Comparison of ENCODE assay signal across 8 cellular contexts in the genomic region with DNA sequence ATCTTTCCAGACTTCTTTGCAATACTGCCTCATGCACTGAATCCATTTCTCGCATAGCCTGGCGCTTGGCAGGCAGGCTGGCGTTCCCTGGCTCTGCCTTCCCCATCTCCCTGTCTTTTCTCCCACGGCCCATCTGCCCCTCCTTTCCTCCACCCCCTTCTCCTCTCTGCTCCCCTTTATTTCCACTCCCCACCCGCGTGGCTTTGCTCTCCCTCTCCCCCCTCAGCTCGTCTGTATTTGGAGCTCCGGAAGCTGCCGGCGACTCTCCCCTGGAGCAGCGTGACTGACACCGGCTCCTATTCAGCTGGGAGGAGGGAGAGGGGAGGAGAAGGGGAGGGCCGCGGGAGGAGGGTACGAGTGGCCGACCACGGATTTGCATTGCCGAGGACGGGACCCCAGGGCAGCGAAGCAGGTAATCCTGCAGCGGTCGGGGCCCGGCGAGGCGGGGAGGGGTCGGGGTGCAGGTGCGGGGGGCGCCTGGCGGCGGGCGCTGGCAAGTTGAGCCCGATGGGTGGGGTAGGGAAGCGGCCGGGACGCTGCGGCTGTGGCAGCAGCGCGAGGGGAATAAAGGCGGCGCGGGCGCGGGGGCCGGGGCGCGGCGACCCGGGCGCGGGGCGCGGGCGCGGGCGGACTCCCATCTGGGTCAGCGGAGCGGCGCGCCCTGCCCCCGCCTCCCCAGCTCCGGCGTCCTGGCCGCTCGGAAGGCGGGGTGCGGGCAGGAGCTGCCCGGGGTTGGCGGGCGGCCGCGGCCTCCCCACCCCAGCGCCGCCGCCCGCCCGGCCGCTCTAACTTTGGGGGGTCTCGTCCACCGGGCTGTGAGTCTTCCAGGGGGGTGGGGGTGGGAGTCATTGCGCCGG. TPM values are rescaled to one million over a fixed set of nuclear protein-coding genes. Genes with fewer than 3 reads are reported as not detected.
A peak's percentile ranks its signal among the peaks of the same experiment; 100 is the strongest.
DNase-seq lines count a peak whose midpoint lies in the region; ATAC-seq, FAIRE-seq and TF ChIP-seq lines count a peak whose summit lies in the region.

A gene with protein sequence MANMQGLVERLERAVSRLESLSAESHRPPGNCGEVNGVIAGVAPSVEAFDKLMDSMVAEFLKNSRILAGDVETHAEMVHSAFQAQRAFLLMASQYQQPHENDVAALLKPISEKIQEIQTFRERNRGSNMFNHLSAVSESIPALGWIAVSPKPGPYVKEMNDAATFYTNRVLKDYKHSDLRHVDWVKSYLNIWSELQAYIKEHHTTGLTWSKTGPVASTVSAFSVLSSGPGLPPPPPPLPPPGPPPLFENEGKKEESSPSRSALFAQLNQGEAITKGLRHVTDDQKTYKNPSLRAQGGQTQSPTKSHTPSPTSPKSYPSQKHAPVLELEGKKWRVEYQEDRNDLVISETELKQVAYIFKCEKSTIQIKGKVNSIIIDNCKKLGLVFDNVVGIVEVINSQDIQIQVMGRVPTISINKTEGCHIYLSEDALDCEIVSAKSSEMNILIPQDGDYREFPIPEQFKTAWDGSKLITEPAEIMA (plus strand): TSS at position 261 of the 857 bp plus-strand sequence. CDS start 27,961 bp downstream, outside the sequence.

- H4K5ac ChIP-seq in H9 (ENCODE audit: insufficient read length, low read depth, low read length), result no peak within 1 kb of the TSS

- no peak for FAIRE-seq in RCC 7860 (lab: Jason Lieb, UNC)

- DNase-seq in AG04449 (ENCODE audit: low read depth, low spot score) (no peak), H9 (peak; percentile 86), RCC 7860 (ENCODE audit: low spot score) (peak; percentile 58), kidney tubule cell (ENCODE audit: low spot score) (peak; percentile 79), smooth muscle cell (lab: John Stamatoyannopoulos, UW; ENCODE audit: unreplicated experiment) (peak; percentile 26)
- DNase-seq in activated CD4-positive, CD25-positive, alpha-beta regulatory T cell treated with anti-CD3 and anti-CD28 coated beads, Interleukin-2, amount 50 U/mL, for 72 hours, result no peak

- peak within 1 kb of the TSS; percentile 99 for H3K27ac Mint-ChIP-seq in H9
- H3K27ac Mint-ChIP-seq in dendritic cell treated with granulocyte-macrophage colony-stimulating factor and Interleukin-4, amounts not matched to agents 40 ng/mL and 50 ng/mL, for 4 days, result no peak within 1 kb of the TSS

- H3K27ac ChIP-seq in H9 (ENCODE audit: insufficient read length, low read depth, low read length), result peak within 1 kb of the TSS; percentile 44
- H3K27ac ChIP-seq in smooth muscle cell (ENCODE audit: low read depth), result peak within 1 kb of the TSS; percentile 73

- H3K56ac ChIP-seq in H9 (ENCODE audit: insufficient read length, low read depth, low read length), result no peak within 1 kb of the TSS

- peak within 1 kb of the TSS; percentile 99 for H3K4me2 ChIP-seq in H9 (ENCODE audit: insufficient read depth, insufficient read length, low read length)
- peak within 1 kb of the TSS; percentile 90 for H3K4me2 ChIP-seq in smooth muscle cell

- H2BK20ac ChIP-seq in H9 (ENCODE audit: low read depth, low read length, poor library complexity, severe bottlenecking), result no peak within 1 kb of the TSS

- peak within 1 kb of the TSS; percentile 80 for H2BK5ac ChIP-seq in H9 (ENCODE audit: insufficient read length, low read length)

- POLR2A ChIA-PET in AG04449 (lab: Yijun Ruan, JAX), result interaction anchor here (0.6 to 2.5 kb wide), 8 partner anchors 24 to 186 kb away, joined by 3 to 11 read pairs (median 4); a partner anchor contains a TSS

- no peak within 1 kb of the TSS for H3T11ph ChIP-seq in H9 (ENCODE audit: low read length)

- WGBS in H9 (ENCODE audit: extremely low coverage, insufficient read length, low lambda C conversion rate), result no CpG with 5 or more reads among the region's 81 CpGs
- 2% methylated on average over 12 of the region's 81 CpGs for WGBS in smooth muscle cell (ENCODE audit: low lambda C conversion rate)

- peaks cover 15 to 20% of the 10 kb centered on the region in 2 experiments for H3K4me1 Mint-ChIP-seq in H9
- peaks cover 10% of the 10 kb centered on the region for H3K4me1 Mint-ChIP-seq in dendritic cell treated with granulocyte-macrophage colony-stimulating factor and Interleukin-4, amounts not matched to agents 40 ng/mL and 50 ng/mL, for 4 days (ENCODE audit: low read depth)

- H3K79me2 ChIP-seq in H9 (ENCODE audit: insufficient read depth, low read length), result no peaks in the 10 kb centered on the region; the same call in 1 of the 2 replicates
- H3K79me2 ChIP-seq in smooth muscle cell (ENCODE audit: low read depth), result peaks cover 29% of the 10 kb centered on the region

- H3K27me3 Mint-ChIP-seq in H9 (ENCODE audit: low read depth), result peaks cover 9% of the 10 kb centered on the region
- H3K27me3 Mint-ChIP-seq in dendritic cell treated with granulocyte-macrophage colony-stimulating factor and Interleukin-4, amounts not matched to agents 40 ng/mL and 50 ng/mL, for 4 days, result peaks cover 46% of the 10 kb centered on the region

- CTCF ChIA-PET in AG04449 (lab: Yijun Ruan, JAX), result interaction anchor here (1.0 to 1.3 kb wide), 3 partner anchors 11 to 191 kb away, joined by 3 read pairs; no protein-coding TSS in a partner anchor

- peaks cover 11 to 20% (median 15%) of the 10 kb centered on the region in 3 experiments for H3K36me3 Mint-ChIP-seq in H9 (ENCODE audit: insufficient read depth in 1 of 3, low read depth in 3 of 3)
- no peaks in the 10 kb centered on the region for H3K36me3 Mint-ChIP-seq in dendritic cell treated with granulocyte-macrophage colony-stimulating factor and Interleukin-4, amounts not matched to agents 40 ng/mL and 50 ng/mL, for 4 days (ENCODE audit: low read depth)

- H2BK15ac ChIP-seq in H9 (ENCODE audit: low read depth, low read length), result no peak within 1 kb of the TSS

- H3K27me3 ChIP-seq in H9 (ENCODE audit: insufficient read depth, low read length), result no peaks in the 10 kb centered on the region; the same call in 1 of the 2 replicates
- H3K27me3 ChIP-seq in smooth muscle cell (ENCODE audit: low read depth), result no peaks in the 10 kb centered on the region

- H3K4me1 ChIP-seq in H9 (ENCODE audit: insufficient read depth, low read length), result no peaks in the 10 kb centered on the region; the same call in 1 of the 2 replicates
- H3K4me1 ChIP-seq in smooth muscle cell (ENCODE audit: low read depth), result peaks cover 6% of the 10 kb centered on the region

- no peak within 1 kb of the TSS for H4K8ac ChIP-seq in H9 (replicated peaks; ENCODE audit: insufficient read length, low read depth, low read length)

- no peaks in the 10 kb centered on the region for H3K79me1 ChIP-seq in H9 (ENCODE audit: insufficient read depth, low read depth, low read length, poor library complexity, severe bottlenecking)

- no peaks in the 10 kb centered on the region for H3K36me3 ChIP-seq in smooth muscle cell (ENCODE audit: low read depth)

- H2AFZ ChIP-seq in H9 (ENCODE audit: low read length) (peak within 1 kb of the TSS; percentile 82), smooth muscle cell (ENCODE audit: low read depth) (peak within 1 kb of the TSS; percentile 82)

- peak within 1 kb of the TSS; percentile 91 to 97 for H3K4me3 Mint-ChIP-seq in H9
- H3K4me3 Mint-ChIP-seq in dendritic cell treated with granulocyte-macrophage colony-stimulating factor and Interleukin-4, amounts not matched to agents 40 ng/mL and 50 ng/mL, for 4 days, result peak within 1 kb of the TSS; percentile 57

- peak within 1 kb of the TSS; percentile 83 for H3K14ac ChIP-seq in H9 (ENCODE audit: insufficient read depth, low read length)

- H3F3A ChIP-seq in smooth muscle cell (ENCODE audit: low read depth), result no peaks in the 10 kb centered on the region

- peaks cover 6% of the 10 kb centered on the region for H3K23me2 ChIP-seq in H9 (ENCODE audit: insufficient read length, low read depth, low read length, poor library complexity, severe bottlenecking)

- no peak within 1 kb of the TSS for H2AK5ac ChIP-seq in H9 (ENCODE audit: insufficient read length, low read length)

- H4K91ac ChIP-seq in H9 (ENCODE audit: insufficient read length, low read depth, low read length), result no peak within 1 kb of the TSS

- ATAC-seq in GM18519 (IDR thresholded peaks at IDR 0.05; ENCODE audit: low FRiP score, unreplicated experiment), result no peak

- H2BK12ac ChIP-seq in H9 (ENCODE audit: insufficient read length, low read depth, low read length), result peak within 1 kb of the TSS; percentile 55

- H3K9ac ChIP-seq in H9 (ENCODE audit: extremely low read depth, insufficient read length, low read length), result peak within 1 kb of the TSS; percentile 89
- peak within 1 kb of the TSS; percentile 74 for H3K9ac ChIP-seq in smooth muscle cell (ENCODE audit: low read depth)

- H3K4ac ChIP-seq in H9 (ENCODE audit: low read depth, low read length), result no peak within 1 kb of the TSS

- no peak within 1 kb of the TSS for H3K23ac ChIP-seq in H9 (ENCODE audit: insufficient read length, low read depth, low read length)

- H3K4me3 ChIP-seq in AG04449 (ENCODE audit: low read depth, low read length), result peak within 1 kb of the TSS; percentile 69
- H3K4me3 ChIP-seq in smooth muscle cell, result peak within 1 kb of the TSS; percentile 95

- peak within 1 kb of the TSS; percentile 82 for H3K18ac ChIP-seq in H9 (ENCODE audit: insufficient read length, low read depth, low read length)

- intact Hi-C loops in dendritic cell treated with granulocyte-macrophage colony-stimulating factor and Interleukin-4, amounts not matched to agents 40 ng/mL and 50 ng/mL, for 4 days (cut with micrococcal nuclease), result no loop called here

- H4K20me1 ChIP-seq in H9 (ENCODE audit: control insufficient read depth, insufficient read depth, insufficient read length) (no peaks in the 10 kb centered on the region), smooth muscle cell (ENCODE audit: low read depth) (no peaks in the 10 kb centered on the region)

- H3K9me3 Mint-ChIP-seq in H9, result peaks cover 3% of the 10 kb centered on the region in 2 experiments; a peak in 1 of 5 replicates
- H3K9me3 Mint-ChIP-seq in dendritic cell treated with granulocyte-macrophage colony-stimulating factor and Interleukin-4, amounts not matched to agents 40 ng/mL and 50 ng/mL, for 4 days, result no peaks in the 10 kb centered on the region

- TF ChIP-seq CTCF in AG04449 (IDR thresholded peaks at IDR 0.05; ENCODE audit: insufficient read depth, low read length, missing control alignments) (no peak), H9 (conservative IDR thresholded peaks at IDR 0.05) (no peak), smooth muscle cell (IDR thresholded peaks at IDR 0.05; ENCODE audit: borderline replicate concordance, insufficient read depth, poor library complexity, severe bottlenecking) (no peak)

- H3K9me3 ChIP-seq in H9 (ENCODE audit: control insufficient read depth, low read depth, low read length) (no peaks in the 10 kb centered on the region), smooth muscle cell (replicated peaks; ENCODE audit: low read depth) (no peaks in the 10 kb centered on the region)

- H2BK120ac ChIP-seq in H9 (ENCODE audit: low read depth, low read length, poor library complexity, severe bottlenecking), result no peak within 1 kb of the TSS

RNA-seq across cellular contexts. Expression of the gene that starts here (rescaled TPM):
- total RNA-seq in H9 (2021) (11.5 and 11.9 TPM in 2 replicates), smooth muscle cell (16.8 and 19.0 TPM in 2 replicates)
- polyA plus RNA-seq in smooth muscle cell, result 19.7 and 27.7 TPM in 2 replicates

Comparison
In these comparisons a context has a peak if more than half of its experiments do, and no peak if none do; other contexts are left out.
1. DNase-seq: peak in H9 (single experiment), RCC 7860 (single experiment), kidney tubule cell (single experiment) and smooth muscle cell (single experiment); none in AG04449 (single experiment) and activated CD4-positive, CD25-positive, alpha-beta regulatory T cell treated with anti-CD3 and anti-CD28 coated beads, Interleukin-2, amount 50 U/mL, for 72 hours (single experiment).